36 cellular contexts compared by ENCODE assay signal in genomic region chr10:22265839-22266537, GRCh38. TPM values are rescaled to one million over a fixed set of nuclear protein-coding genes. Genes with fewer than 3 reads are reported as not detected.
"Had no signal": no experiment of that assay in that cellular context is flagged by ENCODE, and none has a peak within 500 bp of the region (broad histone marks: within the 10 kb centered on the region; RNA-seq: fewer than 3 reads in every experiment).

No MANE protein-coding gene starts in this region.

- DNase-seq: natural killer cell; occipital lobe; ovary; posterior cingulate gyrus; psoas muscle; right cardiac atrium; right lobe of liver; sigmoid colon; spleen; stimulated activated CD4-positive, alpha-beta T cell treated with anti-CD3 and anti-CD28 coated beads, Interleukin-12 subunit alpha, Interleukin-12 subunit beta, amount 100 ng/mL, for 4 hours; stimulated activated CD4-positive, alpha-beta T cell treated with anti-CD3 and anti-CD28 coated beads, Interleukin-1b, Interleukin-23, amount 100 ng/mL, for 48 hours; stimulated activated CD4-positive, alpha-beta T cell treated with anti-CD3 and anti-CD28 coated beads, Interleukin-4, amount 100 ng/mL, for 1 hour; stimulated activated CD4-positive, alpha-beta T cell treated with anti-CD3 and anti-CD28 coated beads, Interleukin-4, amount 100 ng/mL, for 4 hours; stimulated activated CD8-positive, alpha-beta memory T cell treated with anti-CD3 and anti-CD28 coated beads, Interleukin-4, amount 100 ng/mL, for 48 hours; stimulated activated naive CD4-positive, alpha-beta T cell; stimulated activated naive CD8-positive, alpha-beta T cell treated with anti-CD3 and anti-CD28 coated beads, Interleukin-15, amount 100 ng/mL, for 72 hours; stimulated activated naive CD8-positive, alpha-beta T cell treated with anti-CD3 and anti-CD28 coated beads, Interleukin-15, Interleukin-2, amounts not matched to agents 100 U/mL and 50 U/mL, for 24 hours; substantia nigra; testis; tibial artery; transverse colon; upper lobe of right lung; uterus had no signal

- H3K4me2 ChIP-seq: neural progenitor cell, smooth muscle cell had no signal

- H3K27ac ChIP-seq: neural progenitor cell, ovary, parathyroid adenoma, psoas muscle, right lobe of liver, sigmoid colon, skin epidermis, spleen, suprapubic skin, testis, tibial artery, transverse colon, upper lobe of right lung, uterus had no signal

- H3K9ac ChIP-seq: neural progenitor cell, parathyroid adenoma had no signal

- H3K4me1 ChIP-seq: neural progenitor cell, parathyroid adenoma, psoas muscle, right lobe of liver, sigmoid colon, spleen, suprapubic skin, testis, tibial artery, transverse colon, upper lobe of right lung, uterus had no signal

- H3K4me1 Mint-ChIP-seq: natural killer cell; nephron; neural progenitor cell; stimulated activated naive CD8-positive, alpha-beta T cell treated with anti-CD3 and anti-CD28 coated beads, Interleukin-15, amount 100 ng/mL, for 72 hours had no signal

- H2AFZ ChIP-seq: neural progenitor cell, parathyroid adenoma had no signal

- H3K36me3 ChIP-seq: neural progenitor cell, ovary, right lobe of liver, sigmoid colon, spleen, suprapubic skin, tibial artery, transverse colon, upper lobe of right lung, uterus had no signal

- H3K27ac Mint-ChIP-seq: natural killer cell; nephron; neural progenitor cell; progenitor cell of endocrine pancreas; stimulated activated memory B cell treated with anti-CD40 and anti-IgM and Interleukin-4, amounts not matched to agents 10 μg/mL and 1 μg/mL and 100 μg/mL, for 72 hours; stimulated activated naive CD8-positive, alpha-beta T cell treated with anti-CD3 and anti-CD28 coated beads, Interleukin-15, amount 100 ng/mL, for 72 hours; type B pancreatic cell had no signal

- H3K9me3 Mint-ChIP-seq: natural killer cell; nephron; neural progenitor cell; stimulated activated memory B cell treated with anti-CD40 and anti-IgM and Interleukin-4, amounts not matched to agents 10 μg/mL and 1 μg/mL and 100 μg/mL, for 72 hours; stimulated activated naive CD8-positive, alpha-beta T cell treated with anti-CD3 and anti-CD28 coated beads, Interleukin-15, amount 100 ng/mL, for 72 hours; type B pancreatic cell had no signal

- H3K79me2 ChIP-seq: parathyroid adenoma had no signal

- H3K27me3 ChIP-seq: neural progenitor cell, ovary, right lobe of liver, sigmoid colon, testis, transverse colon, upper lobe of right lung, uterus had no signal

- H3K9me3 ChIP-seq: ovary, psoas muscle, right lobe of liver, sigmoid colon, spleen, suprapubic skin, testis, tibial artery, transverse colon, upper lobe of right lung, uterus had no signal

- H3K36me3 Mint-ChIP-seq: natural killer cell; neural progenitor cell; stimulated activated memory B cell treated with anti-CD40 and anti-IgM and Interleukin-4, amounts not matched to agents 10 μg/mL and 1 μg/mL and 100 μg/mL, for 72 hours; type B pancreatic cell had no signal

- H3K4me3 ChIP-seq: neural progenitor cell, ovary, psoas muscle, right lobe of liver, sigmoid colon, skin epidermis, smooth muscle cell, spleen, suprapubic skin, testis, tibial artery, transverse colon, upper lobe of right lung, uterus had no signal

- H3K4me3 Mint-ChIP-seq: natural killer cell; nephron; neural progenitor cell; stimulated activated memory B cell treated with anti-CD40 and anti-IgM and Interleukin-4, amounts not matched to agents 10 μg/mL and 1 μg/mL and 100 μg/mL, for 72 hours; stimulated activated naive CD8-positive, alpha-beta T cell treated with anti-CD3 and anti-CD28 coated beads, Interleukin-15, amount 100 ng/mL, for 72 hours; type B pancreatic cell had no signal

- ATAC-seq: natural killer cell; psoas muscle; right cardiac atrium; right lobe of liver; stimulated activated memory B cell treated with anti-CD40 and anti-IgM and Interleukin-4, amounts not matched to agents 10 μg/mL and 1 μg/mL and 100 μg/mL, for 72 hours; stimulated activated naive CD8-positive, alpha-beta T cell treated with anti-CD3 and anti-CD28 coated beads, Interleukin-15, amount 100 ng/mL, for 72 hours; stimulated activated naive CD8-positive, alpha-beta T cell treated with anti-CD3 and anti-CD28 coated beads, Interleukin-15, Interleukin-2, amounts not matched to agents 100 U/mL and 50 U/mL, for 24 hours; upper lobe of right lung had no signal

RNA-seq across cellular contexts. Expression of gene EBLN1, which starts 48.2 kb away (rescaled TPM):
- total RNA-seq: natural killer cell, occipital lobe, osteoblast, ovary, progenitor cell of endocrine pancreas, psoas muscle, renal cortical epithelial cell, right cardiac atrium, right lobe of liver, sigmoid colon, smooth muscle cell, spleen, suprapubic skin, transverse colon, upper lobe of right lung, urinary bladder had no signal
- polyA plus RNA-seq: neural cell, ovary, psoas muscle, right cardiac atrium, sigmoid colon, smooth muscle cell, spleen, urinary bladder had no signal
